In the genomic region with DNA sequence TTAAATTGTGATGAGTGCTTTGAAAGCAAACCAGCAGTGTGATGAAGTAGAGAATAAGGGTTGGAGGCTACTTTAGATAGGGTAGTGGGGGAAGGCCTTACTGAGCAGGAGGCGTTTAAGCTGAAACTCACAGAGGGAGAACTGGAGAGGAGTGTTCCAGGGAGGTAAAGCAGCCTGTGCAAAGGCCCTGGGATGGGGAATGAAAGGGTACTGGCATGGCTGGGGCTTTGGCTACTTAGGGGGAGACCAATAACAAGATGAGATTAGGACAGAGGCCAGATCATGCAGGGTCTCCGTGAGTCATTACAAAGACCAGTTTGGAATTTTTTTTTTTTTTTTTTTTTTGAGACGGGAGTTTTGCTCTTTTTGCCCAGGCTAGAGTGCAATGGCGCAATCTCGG, we compare ENCODE assay signal across 8 cellular contexts. TPM values are rescaled to one million over a fixed set of nuclear protein-coding genes. Genes with fewer than 3 reads are reported as not detected.
A peak's percentile ranks its signal among the peaks of the same experiment; 100 is the strongest.
DNase-seq lines count a peak whose midpoint lies in the region; ATAC-seq and TF ChIP-seq lines count a peak whose summit lies in the region.

No MANE protein-coding gene starts in this region.

- H3K9me2 ChIP-seq in Loucy (replicated peaks; ENCODE audit: low read depth, low read length) (no peaks in the 10 kb centered on the region), neural cell (ENCODE audit: insufficient read depth, low read length) (no peaks in the 10 kb centered on the region)

- peak overlapping the region in 1 of 2 donors; percentile 100 for H3K4me3 ChIP-seq in CD4-positive, alpha-beta memory T cell (ENCODE audit: low read length in 2 of 2)
- H3K4me3 ChIP-seq in Loucy (ENCODE audit: low read length, poor library complexity, severe bottlenecking) (peak overlapping the region; percentile 100), choroid plexus epithelial cell (ENCODE audit: low read depth, low read length) (peak overlapping the region; percentile 99), neural cell (ENCODE audit: low read length) (peak overlapping the region; percentile 100)

- CTCF ChIA-PET in CD4-positive, alpha-beta memory T cell (lab: Charles Lee; ENCODE audit: partially characterized antibody), result interaction anchor here (2.5 kb wide), 1 partner anchor 48 kb away, joined by 9 read pairs; no protein-coding TSS in a partner anchor

- H3K36me3 ChIP-seq in CD4-positive, alpha-beta memory T cell (ENCODE audit: insufficient read depth, low read length), result no peaks in the 10 kb centered on the region
- H3K36me3 ChIP-seq in Loucy (ENCODE audit: insufficient read depth, low read length) (peaks cover 2% of the 10 kb centered on the region; the same call in 1 of the 2 replicates), neural cell (ENCODE audit: insufficient read depth, low read length) (no peaks in the 10 kb centered on the region)

- intact Hi-C loops in CD4-positive, alpha-beta memory T cell (cut with micrococcal nuclease), result loop anchor here (1.0 to 5.0 kb wide), 3 partner anchors 14 to 846 kb away; no protein-coding TSS in a partner anchor

- H4K20me1 ChIP-seq in Loucy (ENCODE audit: insufficient read depth, low read length, poor library complexity, severe bottlenecking), result peaks cover 39% of the 10 kb centered on the region
- peaks cover 6% of the 10 kb centered on the region for H4K20me1 ChIP-seq in neural cell (ENCODE audit: insufficient read depth)

- in situ Hi-C loops in KBM-7 (cut with MboI; ENCODE audit: low pct_unique_long_range_greater_than_20kb, low sequenced_read_pairs), result no loop called here

- DNase-seq in CD4-positive, alpha-beta memory T cell, result no peak
- DNase-seq in choroid plexus epithelial cell (ENCODE audit: low read depth) (no peak), KBM-7 (no peak)

- H3K9me3 ChIP-seq in CD4-positive, alpha-beta memory T cell (ENCODE audit: control insufficient read depth in 1 of 2, low read length in 2 of 2), result no peaks in the 10 kb centered on the region
- H3K9me3 ChIP-seq in Loucy (ENCODE audit: insufficient read depth, low read depth, low read length) (no peaks in the 10 kb centered on the region), neural cell (ENCODE audit: low read length) (no peaks in the 10 kb centered on the region)

- H3K4me2 ChIP-seq in Loucy (ENCODE audit: low read depth, low read length, poor library complexity, severe bottlenecking), result peak overlapping the region; percentile 98
- H3K4me2 ChIP-seq in neural cell (ENCODE audit: low read length), result peak overlapping the region; percentile 79

- peaks cover 59% of the 10 kb centered on the region for H3K79me2 ChIP-seq in Loucy (ENCODE audit: insufficient read depth, low read length)
- peaks cover 34% of the 10 kb centered on the region for H3K79me2 ChIP-seq in neural cell (replicated peaks; ENCODE audit: insufficient read depth, low read length)

- peaks cover 4 to 8% of the 10 kb centered on the region in 2 donors for H3K36me3 Mint-ChIP-seq in CD4-positive, alpha-beta memory T cell

- TF ChIP-seq CTCF in Loucy (conservative IDR thresholded peaks at IDR 0.05; ENCODE audit: low read length), result no peak
- no peak for TF ChIP-seq CTCF in choroid plexus epithelial cell (conservative IDR thresholded peaks at IDR 0.05; ENCODE audit: low read depth, low read length)
- TF ChIP-seq CTCF in neural cell (IDR thresholded peaks at IDR 0.05; ENCODE audit: poor library complexity, severe bottlenecking), result no peak

- H3K9ac ChIP-seq in Loucy (ENCODE audit: low read depth, low read length, poor library complexity, severe bottlenecking) (peak overlapping the region; percentile 100), neural cell (ENCODE audit: low read length) (peak overlapping the region; percentile 99)

- H3K4me3 Mint-ChIP-seq in CD4-positive, alpha-beta memory T cell, result peak overlapping the region; percentile 90 to 96 (median 94)

- no peak for TF ChIP-seq EP300 in neural cell (conservative IDR thresholded peaks at IDR 0.05; ENCODE audit: poor library complexity, severe bottlenecking)

- H3F3A ChIP-seq in Loucy (ENCODE audit: low read depth) (no peaks in the 10 kb centered on the region), neural cell (ENCODE audit: insufficient read depth, low read length, poor library complexity, severe bottlenecking) (no peaks in the 10 kb centered on the region)

- ATAC-seq in GM18517 (IDR thresholded peaks at IDR 0.05; ENCODE audit: unreplicated experiment) (no peak), GM21367 (IDR thresholded peaks at IDR 0.05; ENCODE audit: unreplicated experiment) (no peak), HG03565 (IDR thresholded peaks at IDR 0.05; ENCODE audit: unreplicated experiment) (no peak)

- peak overlapping the region in 6 of 7 donors; percentile 16 to 92 (median 67) for H3K27ac Mint-ChIP-seq in CD4-positive, alpha-beta memory T cell

- H2AFZ ChIP-seq in Loucy (ENCODE audit: low read length), result no peak overlapping the region
- no peak overlapping the region for H2AFZ ChIP-seq in neural cell (ENCODE audit: low read depth, low read length)

- H3K27me3 ChIP-seq in CD4-positive, alpha-beta memory T cell (ENCODE audit: insufficient read depth, low read length), result no peaks in the 10 kb centered on the region
- H3K27me3 ChIP-seq in Loucy (ENCODE audit: insufficient read depth, low read length, poor library complexity, severe bottlenecking), result no peaks in the 10 kb centered on the region
- H3K27me3 ChIP-seq in neural cell (ENCODE audit: insufficient read depth, low read depth, low read length), result no peaks in the 10 kb centered on the region

- peaks cover 0 to 1% (median 0%) of the 10 kb centered on the region in 8 donors for H3K9me3 Mint-ChIP-seq in CD4-positive, alpha-beta memory T cell

- no peak for TF ChIP-seq RAD21 in neural cell (conservative IDR thresholded peaks at IDR 0.05)

- no peak overlapping the region for H3K27ac ChIP-seq in CD4-positive, alpha-beta memory T cell (ENCODE audit: low read depth, low read length)
- H3K27ac ChIP-seq in neural cell (ENCODE audit: low read length), result no peak overlapping the region

- H3K4me1 Mint-ChIP-seq in CD4-positive, alpha-beta memory T cell, result peaks cover 42 to 70% (median 57%) of the 10 kb centered on the region in 4 donors

- POLR2A ChIA-PET in CD4-positive, alpha-beta memory T cell (lab: Charles Lee; ENCODE audit: partially characterized antibody), result interaction anchor here (0.7 kb wide), 1 partner anchor 14 kb away, joined by 4 read pairs; no protein-coding TSS in a partner anchor

- H3K27me3 Mint-ChIP-seq in CD4-positive, alpha-beta memory T cell, result no peaks in the 10 kb centered on the region

- peaks cover 50% of the 10 kb centered on the region for H3K4me1 ChIP-seq in CD4-positive, alpha-beta memory T cell (ENCODE audit: insufficient read depth, low read length)
- peaks cover 51% of the 10 kb centered on the region for H3K4me1 ChIP-seq in Loucy (ENCODE audit: insufficient read depth, low read length, poor library complexity, severe bottlenecking)

TF ChIP-seq in neural cell, 6 proteins besides CTCF, POLR2A, EP300 and RAD21:
- TF ChIP-seq SMC3 (conservative IDR thresholded peaks at IDR 0.05; ENCODE audit: poor library complexity), result no peak
- TF ChIP-seq, protein P1, sequence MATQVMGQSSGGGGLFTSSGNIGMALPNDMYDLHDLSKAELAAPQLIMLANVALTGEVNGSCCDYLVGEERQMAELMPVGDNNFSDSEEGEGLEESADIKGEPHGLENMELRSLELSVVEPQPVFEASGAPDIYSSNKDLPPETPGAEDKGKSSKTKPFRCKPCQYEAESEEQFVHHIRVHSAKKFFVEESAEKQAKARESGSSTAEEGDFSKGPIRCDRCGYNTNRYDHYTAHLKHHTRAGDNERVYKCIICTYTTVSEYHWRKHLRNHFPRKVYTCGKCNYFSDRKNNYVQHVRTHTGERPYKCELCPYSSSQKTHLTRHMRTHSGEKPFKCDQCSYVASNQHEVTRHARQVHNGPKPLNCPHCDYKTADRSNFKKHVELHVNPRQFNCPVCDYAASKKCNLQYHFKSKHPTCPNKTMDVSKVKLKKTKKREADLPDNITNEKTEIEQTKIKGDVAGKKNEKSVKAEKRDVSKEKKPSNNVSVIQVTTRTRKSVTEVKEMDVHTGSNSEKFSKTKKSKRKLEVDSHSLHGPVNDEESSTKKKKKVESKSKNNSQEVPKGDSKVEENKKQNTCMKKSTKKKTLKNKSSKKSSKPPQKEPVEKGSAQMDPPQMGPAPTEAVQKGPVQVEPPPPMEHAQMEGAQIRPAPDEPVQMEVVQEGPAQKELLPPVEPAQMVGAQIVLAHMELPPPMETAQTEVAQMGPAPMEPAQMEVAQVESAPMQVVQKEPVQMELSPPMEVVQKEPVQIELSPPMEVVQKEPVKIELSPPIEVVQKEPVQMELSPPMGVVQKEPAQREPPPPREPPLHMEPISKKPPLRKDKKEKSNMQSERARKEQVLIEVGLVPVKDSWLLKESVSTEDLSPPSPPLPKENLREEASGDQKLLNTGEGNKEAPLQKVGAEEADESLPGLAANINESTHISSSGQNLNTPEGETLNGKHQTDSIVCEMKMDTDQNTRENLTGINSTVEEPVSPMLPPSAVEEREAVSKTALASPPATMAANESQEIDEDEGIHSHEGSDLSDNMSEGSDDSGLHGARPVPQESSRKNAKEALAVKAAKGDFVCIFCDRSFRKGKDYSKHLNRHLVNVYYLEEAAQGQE (IDR thresholded peaks at IDR 0.05; ENCODE audit: borderline replicate concordance), result no peak
- TF ChIP-seq POLR2AphosphoS5 (IDR thresholded peaks at IDR 0.05), result no peak
- TF ChIP-seq MXI1 (conservative IDR thresholded peaks at IDR 0.05; ENCODE audit: poor library complexity, severe bottlenecking), result no peak
- no peak for TF ChIP-seq EZH2 (IDR thresholded peaks at IDR 0.05; ENCODE audit: borderline replicate concordance, insufficient read depth, low read length, poor library complexity, severe bottlenecking)

RNA-seq across cellular contexts. Expression of a gene that starts 1.1 kb away (rescaled TPM):
- total RNA-seq in CD4-positive, alpha-beta memory T cell, result 10 to 100 TPM; 36.9 to 38.5 TPM
- 10 to 100 TPM; 16.3 to 30.8 TPM for polyA plus RNA-seq in CD4-positive, alpha-beta memory T cell
- 99.3 and 120 TPM in 2 replicates for polyA plus RNA-seq in neural cell
- 79.1 and 79.8 TPM in 2 replicates for polyA minus RNA-seq in neural cell

RNA-seq across cellular contexts. Expression of a gene that starts 51.1 kb away (rescaled TPM):
- total RNA-seq in CD4-positive, alpha-beta memory T cell, result not detected
- not detected for polyA plus RNA-seq in CD4-positive, alpha-beta memory T cell
- 2.0 and 2.1 TPM in 2 replicates for polyA plus RNA-seq in neural cell
- 3.4 and 5.0 TPM in 2 replicates for polyA minus RNA-seq in neural cell
